ENCODE assay signal across 15 cellular contexts in genomic region chr12:84408936-84409335, GRCh38.
A peak's percentile ranks its signal among the peaks of the same experiment; 100 is the strongest.
DNase-seq lines count a peak whose midpoint lies in the region; ATAC-seq and TF ChIP-seq lines count a peak whose summit lies in the region.
"Had no signal": no experiment of that assay in that cellular context is flagged by ENCODE, and none has a peak within 500 bp of the region (broad histone marks: within the 10 kb centered on the region; RNA-seq: fewer than 3 reads in every experiment).

No MANE protein-coding gene starts in this region.

- H3K4me3 Mint-ChIP-seq in nephron, result no peak overlapping the region

- no peak overlapping the region for H3K4me3 ChIP-seq in astrocyte of the cerebellum (ENCODE audit: low read depth, low read length)
- H3K4me3 ChIP-seq: PC-9 had no signal

- peaks cover 3% of the 10 kb centered on the region for H3K9me3 Mint-ChIP-seq in nephron

- no peak for ATAC-seq in GM21619 (IDR thresholded peaks at IDR 0.05; ENCODE audit: unreplicated experiment)

- H3K27me3 Mint-ChIP-seq in nephron (ENCODE audit: low read depth), result no peaks in the 10 kb centered on the region

- peak overlapping the region in 2 of 3 experiments; percentile 44 to 85 for H3K27ac Mint-ChIP-seq in nephron

- no peak for TF ChIP-seq CTCF in astrocyte of the cerebellum (IDR thresholded peaks at IDR 0.05; ENCODE audit: low read depth, low read length, missing control alignments)
- no peak for TF ChIP-seq CTCF in nephron (IDR thresholded peaks at IDR 0.05; ENCODE audit: unreplicated experiment in 3 of 3)

- peaks cover 18% of the 10 kb centered on the region for H3K4me1 Mint-ChIP-seq in nephron

- DNase-seq in NCI-H2029 (lab: John Stamatoyannopoulos, UW) (peak; percentile 32), NCI-H2029 treated with DMSO at 0.1 percent for 48 hours (lab: John Stamatoyannopoulos, UW) (no peak), NCI-H226 (peak; percentile 55), astrocyte of the cerebellum (ENCODE audit: low read depth) (peak; percentile 24), HK-2 (ENCODE audit: unreplicated experiment) (no peak)
- DNase-seq in activated CD4-positive, alpha-beta T cell treated with anti-CD3 and anti-CD28 coated beads for 1 hour, result no peak
- DNase-seq: C1 segment of cervical spinal cord, DMS 273 treated with DMSO at 0.1 percent for 48 hours, NCI-H1092, NCI-H1694 treated with DMSO at 0.1 percent for 48 hours, NCI-H446 treated with DMSO at 0.1 percent for 48 hours, NCI-H82, PC-9 had no signal

- no peaks in the 10 kb centered on the region for H3K36me3 Mint-ChIP-seq in nephron (ENCODE audit: low read depth)

- in situ Hi-C loops in astrocyte of the cerebellum (cut with HindIII; ENCODE audit: low sequenced_read_pairs), result no loop called here

Comparison
In these comparisons a context has a peak if more than half of its experiments do, and no peak if none do; other contexts are left out.
1. DNase-seq: peak in NCI-H2029 (single experiment), NCI-H226 (single experiment) and astrocyte of the cerebellum (single experiment); none in NCI-H2029 treated with DMSO at 0.1 percent for 48 hours (single experiment), HK-2 (single experiment) and activated CD4-positive, alpha-beta T cell treated with anti-CD3 and anti-CD28 coated beads for 1 hour (single experiment).